Comparison of ENCODE assay signal across 8 cellular contexts in genomic region chr1:233326995-233327937, GRCh38. TPM values are rescaled to one million over a fixed set of nuclear protein-coding genes. Genes with fewer than 3 reads are reported as not detected.
A peak's percentile ranks its signal among the peaks of the same experiment; 100 is the strongest.
DNase-seq lines count a peak whose midpoint lies in the region; ATAC-seq, FAIRE-seq and TF ChIP-seq lines count a peak whose summit lies in the region.

TSS of gene MAP3K21 (plus strand) at chr1:233327724. CDS start at chr1:233328029, 305 bp downstream.

- H3K27me3 ChIP-seq in iPS-15b (ENCODE audit: control insufficient read depth, insufficient read depth, low read length) (peaks cover 22% of the 10 kb centered on the region), small intestine (ENCODE audit: control insufficient read depth in 2 of 2, insufficient read depth in 2 of 2, low read length in 2 of 2) (peaks cover 0 to 3% of the 10 kb centered on the region in 2 donors)

- H3K9ac ChIP-seq in iPS-15b (ENCODE audit: low read depth, low read length): no peak within 1 kb of the TSS

- no peak for TF ChIP-seq CTCF in astrocyte of the cerebellum (IDR thresholded peaks at IDR 0.05; ENCODE audit: low read depth, low read length, missing control alignments)

- H3K4me3 ChIP-seq in astrocyte of the cerebellum (ENCODE audit: low read depth, low read length): peak within 1 kb of the TSS; percentile 48
- H3K4me3 ChIP-seq in iPS-15b (ENCODE audit: low read depth, low read length): peak within 1 kb of the TSS; percentile 47
- peak within 1 kb of the TSS; percentile 72 to 74 for H3K4me3 ChIP-seq in small intestine (ENCODE audit: low read depth in 1 of 2, low read length in 2 of 2)

- H3K36me3 ChIP-seq in iPS-15b (ENCODE audit: control insufficient read depth, insufficient read depth, low read length) (no peaks in the 10 kb centered on the region), small intestine (ENCODE audit: control insufficient read depth in 2 of 2, insufficient read depth in 2 of 2, low read length in 2 of 2) (no peaks in the 10 kb centered on the region)

- peak; percentile 94 for ATAC-seq in GM18498 (IDR thresholded peaks at IDR 0.05; ENCODE audit: unreplicated experiment)
- peak; percentile 90 for ATAC-seq in HG02943 (IDR thresholded peaks at IDR 0.05; ENCODE audit: low read depth, unreplicated experiment)

- DNase-seq in NCI-H187 treated with DMSO at 0.1 percent for 48 hours (lab: John Stamatoyannopoulos, UW): peak; percentile 18
- peak; percentile 83 for DNase-seq in T-helper 9 cell
- DNase-seq in astrocyte of the cerebellum (ENCODE audit: low read depth): no peak
- peak; percentile 98 for DNase-seq in small intestine
- no peak for DNase-seq in superior temporal gyrus (ENCODE audit: extremely low spot score)

- 1 to 2% (median 1%) methylated on average over 49 to 79 of the region's 79 CpGs for WGBS in small intestine, 3 donors

- peak within 1 kb of the TSS; percentile 86 to 89 for H3K27ac ChIP-seq in small intestine (ENCODE audit: low read depth in 1 of 2, low read length in 1 of 2)

- H3K4me1 ChIP-seq in iPS-15b (ENCODE audit: control insufficient read depth, insufficient read depth, low read length) (peaks cover 2% of the 10 kb centered on the region), small intestine (ENCODE audit: control insufficient read depth in 2 of 2, insufficient read depth in 1 of 2, low read depth in 1 of 2, low read length in 1 of 2) (peaks cover 0 to 2% of the 10 kb centered on the region in 2 donors)

- in situ Hi-C loops in astrocyte of the cerebellum (cut with HindIII; ENCODE audit: low sequenced_read_pairs): no loop called here

- H3K9me3 ChIP-seq in iPS-15b (ENCODE audit: control insufficient read depth, insufficient read depth, low read length): no peaks in the 10 kb centered on the region
- no peaks in the 10 kb centered on the region for H3K9me3 ChIP-seq in small intestine (ENCODE audit: control insufficient read depth, low read depth)

- FAIRE-seq in small intestine (lab: Jason Lieb, UNC): no peak

RNA-seq across cellular contexts. Expression of gene MAP3K21, which starts in this region (rescaled TPM):
- 10 to 100 TPM in 2 of 3 donors, 1 to 10 TPM in 1; 7.6 to 11.9 (median 10.4) TPM for polyA plus RNA-seq in small intestine

Comparison
In these comparisons a context has a peak if more than half of its experiments do, and no peak if none do; other contexts are left out.
1. DNase-seq: peak in NCI-H187 treated with DMSO at 0.1 percent for 48 hours (single experiment), T-helper 9 cell (single experiment) and small intestine (single experiment); none in astrocyte of the cerebellum (single experiment) and superior temporal gyrus (single experiment).
2. Peak in every context shown above with its lines, with median percentiles within 50 percentile points of each other: H3K4me3 ChIP-seq.